ENCODE assay signal across 1 cellular context in genomic region chr14:36217732-36218131, GRCh38.
TF ChIP-seq lines count a peak whose summit lies in the region.

No MANE protein-coding gene starts in this region.

TF ChIP-seq in HepG2, 621 proteins besides CTCF, POLR2A, EP300 and RAD21:
- TF ChIP-seq ZBTB3 (CRISPR knock-in tag; IDR thresholded peaks at IDR 0.05; ENCODE audit: borderline replicate concordance, low read depth) = no peak
- TF ChIP-seq ZNF333 (CRISPR knock-in tag; IDR thresholded peaks at IDR 0.05; ENCODE audit: borderline replicate concordance) = no peak
- TF ChIP-seq ZSCAN9 (CRISPR knock-in tag; IDR thresholded peaks at IDR 0.05; ENCODE audit: borderline replicate concordance) = no peak
- no peak; the same call in 1 of the 2 replicates for TF ChIP-seq EZH2 (conservative IDR thresholded peaks at IDR 0.05; ENCODE audit: low read depth, low read length)
- TF ChIP-seq, protein P1, sequence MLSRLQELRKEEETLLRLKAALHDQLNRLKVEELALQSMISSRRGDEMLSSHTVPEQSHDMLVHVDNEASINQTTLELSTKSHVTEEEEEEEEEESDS (CRISPR knock-in tag; IDR thresholded peaks at IDR 0.05; ENCODE audit: borderline replicate concordance) = no peak
- no peak for TF ChIP-seq FOXA1 (IDR thresholded peaks at IDR 0.05)
- TF ChIP-seq FOXA1 (CRISPR knock-in tag; IDR thresholded peaks at IDR 0.05) = no peak
